Comparison of ENCODE assay signal across 8 cellular contexts in the genomic region with DNA sequence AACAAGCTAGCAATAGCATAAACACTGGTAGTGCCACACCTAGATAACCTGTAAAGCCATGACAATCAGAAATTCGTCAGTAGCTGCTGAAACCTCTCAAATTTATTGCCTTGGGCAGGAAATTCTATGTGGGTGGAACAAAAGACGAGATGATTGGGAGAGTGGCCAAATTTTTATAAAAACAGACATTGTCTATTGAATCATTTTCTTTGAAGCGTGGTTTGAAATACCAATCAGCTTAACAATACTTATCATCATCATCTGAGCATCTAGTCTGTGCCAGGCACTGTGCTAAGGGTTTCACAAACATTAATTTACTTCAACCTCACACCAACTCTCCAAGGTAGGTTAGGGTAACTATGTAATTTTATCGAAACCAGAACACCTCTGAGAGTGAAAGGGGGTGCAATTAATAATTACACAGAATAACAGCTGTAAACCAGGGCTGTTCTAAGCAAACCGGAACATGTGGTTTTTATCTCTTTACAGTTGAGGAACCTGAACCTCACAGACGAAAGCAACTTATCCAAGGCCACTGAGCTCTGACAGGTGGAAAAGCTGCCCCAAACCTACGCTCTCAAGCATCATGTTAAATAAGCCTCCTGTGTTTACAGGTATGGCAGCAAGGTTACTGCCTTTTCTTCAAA. TPM values are rescaled to one million over a fixed set of nuclear protein-coding genes. Genes with fewer than 3 reads are reported as not detected.
A peak's percentile ranks its signal among the peaks of the same experiment; 100 is the strongest.
DNase-seq lines count a peak whose midpoint lies in the region; ATAC-seq lines count a peak whose summit lies in the region.

No MANE protein-coding gene starts in this region.

- no peak overlapping the region for H3K4me3 ChIP-seq in urinary bladder (ENCODE audit: low read depth, low read length)

- peak; percentile 84 for ATAC-seq in HG02870 (IDR thresholded peaks at IDR 0.05; ENCODE audit: unreplicated experiment)

- no peaks in the 10 kb centered on the region for H3K36me3 ChIP-seq in urinary bladder (ENCODE audit: insufficient read depth)

- H3K27ac ChIP-seq in epithelial cell of prostate (peak overlapping the region; percentile 85), urinary bladder (ENCODE audit: low read depth) (peak overlapping the region; percentile 38)

- peak; percentile 7 for DNase-seq in activated naive CD4-positive, alpha-beta T cell treated with Interleukin-2 at 50 U/mL for 16 hours
- DNase-seq in activated naive CD4-positive, alpha-beta T cell (lab: John Stamatoyannopoulos, UW) = no peak
- peak; percentile 57 for DNase-seq in NOMO-1 treated with DMSO at 0.1 percent for 48 hours (lab: John Stamatoyannopoulos, UW; ENCODE audit: unreplicated experiment)
- DNase-seq in epithelial cell of prostate (ENCODE audit: low read depth, low spot score) = peak; percentile 80
- DNase-seq in DMS114 treated with DMSO at 0.1 percent for 48 hours (lab: John Stamatoyannopoulos, UW; ENCODE audit: unreplicated experiment) = no peak
- no peak for DNase-seq in cerebellar nuclear complex (lab: John Stamatoyannopoulos, UW)

- 59% methylated on average over 7 of the region's 7 CpGs for WGBS in urinary bladder

- H3K4me1 ChIP-seq in urinary bladder (ENCODE audit: insufficient read depth) = peaks cover 2% of the 10 kb centered on the region

RNA-seq across cellular contexts. Expression of gene NHSL1, which starts 43.4 kb away (rescaled TPM):
- 19.5 TPM for total RNA-seq in urinary bladder
- 1.7 TPM for polyA plus RNA-seq in urinary bladder

RNA-seq across cellular contexts. Expression of gene HEBP2, which starts 51.8 kb away (rescaled TPM):
- 7.6 TPM for total RNA-seq in urinary bladder
- 43.1 TPM for polyA plus RNA-seq in urinary bladder

Comparison
In these comparisons a context has a peak if more than half of its experiments do, and no peak if none do; other contexts are left out.
1. DNase-seq: peak in activated naive CD4-positive, alpha-beta T cell treated with Interleukin-2 at 50 U/mL for 16 hours (single experiment), NOMO-1 treated with DMSO at 0.1 percent for 48 hours (single experiment) and epithelial cell of prostate (single experiment); none in activated naive CD4-positive, alpha-beta T cell (0 of 4), DMS114 treated with DMSO at 0.1 percent for 48 hours (single experiment) and cerebellar nuclear complex (0 of 2).